In the genomic region with DNA sequence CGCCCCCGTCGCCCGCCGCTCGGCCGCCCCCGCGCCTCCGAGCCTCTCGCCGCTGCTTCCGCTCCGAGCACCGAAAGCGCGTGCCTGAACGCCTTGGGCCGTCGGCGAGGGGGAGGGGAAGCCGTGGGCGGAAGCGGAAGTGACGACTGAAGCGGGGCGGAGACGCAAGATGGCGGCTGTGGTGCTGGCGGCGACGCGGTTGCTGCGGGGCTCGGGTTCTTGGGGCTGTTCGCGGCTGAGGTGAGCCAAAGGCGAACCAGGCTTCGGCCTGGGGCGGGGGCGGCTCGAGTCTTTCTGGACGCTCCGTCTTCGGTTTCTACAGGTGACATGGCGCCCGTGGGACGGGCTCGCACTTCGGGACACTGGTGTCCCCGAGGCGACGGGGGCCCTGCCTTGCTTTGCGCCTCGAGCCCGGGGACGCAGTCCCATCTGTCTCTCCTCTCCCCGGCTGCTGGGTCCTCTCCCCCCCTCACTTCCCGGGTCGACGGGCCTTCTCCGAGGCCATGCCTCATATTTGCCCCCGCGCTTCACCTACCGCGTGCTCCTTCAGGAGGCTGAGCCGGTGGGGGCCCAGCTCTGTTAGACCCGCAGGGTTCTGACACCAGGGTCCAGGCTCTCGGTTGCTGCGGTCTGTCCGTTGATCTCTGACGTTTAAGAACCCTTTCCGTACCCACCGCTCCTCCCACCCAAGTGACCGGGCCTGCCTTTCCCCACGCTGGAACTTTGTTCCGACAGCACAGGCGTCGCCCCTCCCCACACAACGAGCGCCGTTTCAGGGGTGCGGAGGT, we compare ENCODE assay signal across 8 cellular contexts. TPM values are rescaled to one million over a fixed set of nuclear protein-coding genes. Genes with fewer than 3 reads are reported as not detected.
DNase-seq lines count a peak whose midpoint lies in the region; ATAC-seq and TF ChIP-seq lines count a peak whose summit lies in the region.

ENTR1 (minus strand) TSS at position 115 of the 788 bp plus-strand sequence. CDS start 217 bp downstream, outside the sequence.
PMPCA (plus strand) TSS at position 159 of the 788 bp plus-strand sequence; CDS start at position 170, 11 bp downstream.

- peaks cover 26% of the 10 kb centered on the region for H3K4me1 Mint-ChIP-seq in activated T-helper 17 cell treated with anti-CD3 and anti-CD28 coated beads, Interleukin-2, amount 50 U/mL, for 72 hours
- peaks cover 34 to 56% (median 45%) of the 10 kb centered on the region in 7 donors for H3K4me1 Mint-ChIP-seq in naive thymus-derived CD4-positive, alpha-beta T cell
- peaks cover 49% of the 10 kb centered on the region for H3K4me1 Mint-ChIP-seq in stimulated activated effector memory CD8-positive, alpha-beta T cell treated with anti-CD3 and anti-CD28 coated beads, Interleukin-12 subunit alpha, Interleukin-12 subunit beta, amount 100 ng/mL, for 72 hours

- TF ChIP-seq CTCF in RWPE2 (IDR thresholded peaks at IDR 0.05; ENCODE audit: poor library complexity, severe bottlenecking) (no peak), fibroblast of mammary gland (conservative IDR thresholded peaks at IDR 0.05; ENCODE audit: control insufficient read depth, insufficient read depth, low read depth, low read length) (no peak)

- no peaks in the 10 kb centered on the region for H3K27me3 ChIP-seq in RWPE2 (ENCODE audit: insufficient read depth, poor library complexity, severe bottlenecking)
- H3K27me3 ChIP-seq in naive thymus-derived CD4-positive, alpha-beta T cell (ENCODE audit: control insufficient read depth in 2 of 2, insufficient read depth in 2 of 2, low read length in 2 of 2): no peaks in the 10 kb centered on the region

- peaks cover 8% of the 10 kb centered on the region for H3K4me1 ChIP-seq in RWPE2 (ENCODE audit: insufficient read depth, poor library complexity, severe bottlenecking)
- H3K4me1 ChIP-seq in naive thymus-derived CD4-positive, alpha-beta T cell (ENCODE audit: control insufficient read depth in 2 of 2, insufficient read depth in 2 of 2, low read length in 2 of 2): peaks cover 18 to 26% of the 10 kb centered on the region in 2 donors

- ATAC-seq in GM21825 (IDR thresholded peaks at IDR 0.05; ENCODE audit: unreplicated experiment) (peak; percentile 75), RWPE2 (ENCODE audit: low read depth) (peak; percentile 71)
- peak; percentile 79 for ATAC-seq in activated T-helper 17 cell treated with anti-CD3 and anti-CD28 coated beads, Interleukin-2, amount 50 U/mL, for 72 hours (replicated peaks)
- ATAC-seq in naive thymus-derived CD4-positive, alpha-beta T cell: peak; percentile 94
- ATAC-seq in stimulated activated effector memory CD8-positive, alpha-beta T cell treated with anti-CD3 and anti-CD28 coated beads, Interleukin-12 subunit alpha, Interleukin-12 subunit beta, amount 100 ng/mL, for 72 hours: peak; percentile 89

- no peaks in the 10 kb centered on the region for H3K9me3 ChIP-seq in RWPE2 (ENCODE audit: severe bottlenecking)
- H3K9me3 ChIP-seq in naive thymus-derived CD4-positive, alpha-beta T cell (ENCODE audit: control insufficient read depth in 2 of 3, low read length in 3 of 3): no peaks in the 10 kb centered on the region

- H3K9me3 Mint-ChIP-seq in activated T-helper 17 cell treated with anti-CD3 and anti-CD28 coated beads, Interleukin-2, amount 50 U/mL, for 72 hours: no peaks in the 10 kb centered on the region
- H3K9me3 Mint-ChIP-seq in naive thymus-derived CD4-positive, alpha-beta T cell: no peaks in the 10 kb centered on the region
- H3K9me3 Mint-ChIP-seq in stimulated activated effector memory CD8-positive, alpha-beta T cell treated with anti-CD3 and anti-CD28 coated beads, Interleukin-12 subunit alpha, Interleukin-12 subunit beta, amount 100 ng/mL, for 72 hours: no peaks in the 10 kb centered on the region

- H3K27ac Mint-ChIP-seq in activated T-helper 17 cell treated with anti-CD3 and anti-CD28 coated beads, Interleukin-2, amount 50 U/mL, for 72 hours: peak within 1 kb of the TSS; percentile 81
- H3K27ac Mint-ChIP-seq in naive thymus-derived CD4-positive, alpha-beta T cell: peak within 1 kb of the TSS; percentile 78 to 95 (median 90)
- peak within 1 kb of the TSS; percentile 94 for H3K27ac Mint-ChIP-seq in stimulated activated effector memory CD8-positive, alpha-beta T cell treated with anti-CD3 and anti-CD28 coated beads, Interleukin-12 subunit alpha, Interleukin-12 subunit beta, amount 100 ng/mL, for 72 hours

- POLR2A ChIA-PET in naive thymus-derived CD4-positive, alpha-beta T cell (lab: Charles Lee): interaction anchor here (0.8 to 2.3 kb wide), 8 partner anchors 10 to 676 kb away, joined by 3 to 14 read pairs (median 4); partner anchors contain the start of genes MAN1B1 and SNAPC4

- intact Hi-C loops in naive thymus-derived CD4-positive, alpha-beta T cell (cut with micrococcal nuclease): loop anchor here (1.0 to 5.0 kb wide), 9 partner anchors 10 to 832 kb away; partner anchors contain the start of genes INPP5E (in 2 of the 2), SEC16A (in 2 of the 2), SNAPC4 (in 2 of the 2) and DNLZ (in 1 of the 2)

- H3K4me3 ChIP-seq in RWPE2 (ENCODE audit: severe bottlenecking): peak within 1 kb of the TSS; percentile 76
- peak within 1 kb of the TSS; percentile 94 for H3K4me3 ChIP-seq in fibroblast of mammary gland (ENCODE audit: control insufficient read depth, low read depth, low read length)
- peak within 1 kb of the TSS; percentile 96 for H3K4me3 ChIP-seq in naive thymus-derived CD4-positive, alpha-beta T cell (ENCODE audit: low read length)

- H3K27ac ChIP-seq in RWPE2 (ENCODE audit: poor library complexity, severe bottlenecking): peak within 1 kb of the TSS; percentile 66
- peak within 1 kb of the TSS; percentile 97 for H3K27ac ChIP-seq in naive thymus-derived CD4-positive, alpha-beta T cell (ENCODE audit: low read depth, low read length)

- H3K4me3 Mint-ChIP-seq in activated T-helper 17 cell treated with anti-CD3 and anti-CD28 coated beads, Interleukin-2, amount 50 U/mL, for 72 hours: peak within 1 kb of the TSS; percentile 89
- peak within 1 kb of the TSS; percentile 83 to 93 (median 90) for H3K4me3 Mint-ChIP-seq in naive thymus-derived CD4-positive, alpha-beta T cell
- H3K4me3 Mint-ChIP-seq in stimulated activated effector memory CD8-positive, alpha-beta T cell treated with anti-CD3 and anti-CD28 coated beads, Interleukin-12 subunit alpha, Interleukin-12 subunit beta, amount 100 ng/mL, for 72 hours: peak within 1 kb of the TSS; percentile 85

- H3K36me3 Mint-ChIP-seq in activated T-helper 17 cell treated with anti-CD3 and anti-CD28 coated beads, Interleukin-2, amount 50 U/mL, for 72 hours (ENCODE audit: low read depth): peaks cover 93% of the 10 kb centered on the region
- H3K36me3 Mint-ChIP-seq in naive thymus-derived CD4-positive, alpha-beta T cell: peaks cover 4 to 34% (median 11%) of the 10 kb centered on the region in 5 donors
- peaks cover 98% of the 10 kb centered on the region for H3K36me3 Mint-ChIP-seq in stimulated activated effector memory CD8-positive, alpha-beta T cell treated with anti-CD3 and anti-CD28 coated beads, Interleukin-12 subunit alpha, Interleukin-12 subunit beta, amount 100 ng/mL, for 72 hours

- DNase-seq in DMS53 treated with DMSO at 0.1 percent for 48 hours (lab: John Stamatoyannopoulos, UW; ENCODE audit: unreplicated experiment) (peak; percentile 53), Kasumi-1 (lab: John Stamatoyannopoulos, UW) (peak; percentile 77 to 86), RWPE2 (ENCODE audit: low spot score) (peak; percentile 89), fibroblast of mammary gland (ENCODE audit: low read depth) (peak; percentile 86)
- DNase-seq in naive thymus-derived CD4-positive, alpha-beta T cell: peak; percentile 90 to 99 (median 93)
- peak; percentile 97 to 99 for DNase-seq in stimulated activated effector memory CD8-positive, alpha-beta T cell treated with anti-CD3 and anti-CD28 coated beads, Interleukin-12 subunit alpha, Interleukin-12 subunit beta, amount 100 ng/mL, for 72 hours (ENCODE audit: low spot score in 2 of 2)

- CTCF ChIA-PET in naive thymus-derived CD4-positive, alpha-beta T cell (lab: Charles Lee): interaction anchor here (1.1 to 2.4 kb wide), 2 partner anchors 10 to 12 kb away, joined by 3 to 12 read pairs; partner anchors contain the start of gene SNAPC4

- H3K27me3 Mint-ChIP-seq in activated T-helper 17 cell treated with anti-CD3 and anti-CD28 coated beads, Interleukin-2, amount 50 U/mL, for 72 hours: no peaks in the 10 kb centered on the region
- no peaks in the 10 kb centered on the region for H3K27me3 Mint-ChIP-seq in naive thymus-derived CD4-positive, alpha-beta T cell

- H3K36me3 ChIP-seq in RWPE2 (ENCODE audit: low read depth): peaks cover 72% of the 10 kb centered on the region
- peaks cover 4 to 55% (median 11%) of the 10 kb centered on the region in 3 experiments for H3K36me3 ChIP-seq in naive thymus-derived CD4-positive, alpha-beta T cell (ENCODE audit: control insufficient read depth in 2 of 3, insufficient read depth in 3 of 3, low read length in 3 of 3)

RNA-seq across cellular contexts. Expression of gene ENTR1, which starts in this region (rescaled TPM):
- total RNA-seq in activated T-helper 17 cell treated with anti-CD3 and anti-CD28 coated beads, Interleukin-2, amount 50 U/mL, for 72 hours: 10 to 100 TPM; 56.3 to 81.0 TPM
- total RNA-seq in naive thymus-derived CD4-positive, alpha-beta T cell: 10 to 100 TPM; 56.3 to 89.0 (median 66.6) TPM
- 10 to 100 TPM in 1 of 2 donors, 1 to 10 TPM in 1; 9.2 to 14.4 TPM for polyA plus RNA-seq in naive thymus-derived CD4-positive, alpha-beta T cell

RNA-seq across cellular contexts. Expression of gene PMPCA, which starts in this region (rescaled TPM):
- total RNA-seq in activated T-helper 17 cell treated with anti-CD3 and anti-CD28 coated beads, Interleukin-2, amount 50 U/mL, for 72 hours: 100 to 1,000 TPM in 1 of 2 donors, 10 to 100 TPM in 1; 89.7 to 123 TPM
- 10 to 100 TPM; 60.5 to 86.3 (median 71.6) TPM for total RNA-seq in naive thymus-derived CD4-positive, alpha-beta T cell
- 10 to 100 TPM; 32.2 to 47.9 TPM for polyA plus RNA-seq in naive thymus-derived CD4-positive, alpha-beta T cell

Comparison
In these comparisons a context has a peak if more than half of its experiments do, and no peak if none do; other contexts are left out.
1. Peak in every context shown above with its lines: DNase-seq, ATAC-seq, H3K4me3 ChIP-seq and H3K27ac ChIP-seq.